Comparison of ENCODE assay signal across 8 cellular contexts in genomic region chr14:23237772-23238594, GRCh38. TPM values are rescaled to one million over a fixed set of nuclear protein-coding genes. Genes with fewer than 3 reads are reported as not detected.
DNase-seq lines count a peak whose midpoint lies in the region; ATAC-seq and TF ChIP-seq lines count a peak whose summit lies in the region.

Gene RNF212B, plus strand, starts transcription at chr14:23237936. Its CDS starts 2,410 bp downstream, at chr14:23240346.

- intact Hi-C loops in activated CD8-positive, alpha-beta T cell treated with anti-CD3 and anti-CD28 coated beads for 36 hours (cut with micrococcal nuclease), result no loop called here
- intact Hi-C loops in lower leg skin (cut with DNase I; ENCODE audit: low total_unique reads), result no loop called here

- H3K27ac Mint-ChIP-seq in activated CD8-positive, alpha-beta T cell treated with anti-CD3 and anti-CD28 coated beads for 36 hours, result no peak within 1 kb of the TSS

- peak within 1 kb of the TSS; percentile 56 for H3K4me3 Mint-ChIP-seq in activated CD8-positive, alpha-beta T cell treated with anti-CD3 and anti-CD28 coated beads for 36 hours

- no peak within 1 kb of the TSS for H3K4me2 ChIP-seq in DND-41 (ENCODE audit: insufficient read depth, low read length)

- no peak for TF ChIP-seq POLR2A in lower leg skin (IDR thresholded peaks at IDR 0.05)

- no peak within 1 kb of the TSS for H3K4me3 ChIP-seq in DND-41 (ENCODE audit: low read depth in 1 of 2, low read length in 2 of 2)
- peak within 1 kb of the TSS; percentile 14 for H3K4me3 ChIP-seq in ectodermal cell (ENCODE audit: insufficient read depth, low read depth, low read length)
- H3K4me3 ChIP-seq in lower leg skin (ENCODE audit: low read depth, poor library complexity, severe bottlenecking), result no peak within 1 kb of the TSS

- TF ChIP-seq CTCF in DND-41 (IDR thresholded peaks at IDR 0.05; ENCODE audit: borderline replicate concordance, extremely low read depth, low read length, poor library complexity, severe bottlenecking) (no peak), lower leg skin (IDR thresholded peaks at IDR 0.05) (no peak)
- TF ChIP-seq CTCF in activated CD8-positive, alpha-beta T cell treated with anti-CD3 and anti-CD28 coated beads for 36 hours (IDR thresholded peaks at IDR 0.05), result no peak

- no peak within 1 kb of the TSS for H3K9ac ChIP-seq in DND-41 (ENCODE audit: low read depth, low read length)

- peaks cover 4% of the 10 kb centered on the region for H3K4me1 Mint-ChIP-seq in activated CD8-positive, alpha-beta T cell treated with anti-CD3 and anti-CD28 coated beads for 36 hours (ENCODE audit: low read depth)

- POLR2A ChIA-PET in activated CD8-positive, alpha-beta T cell treated with anti-CD3 and anti-CD28 coated beads for 36 hours (lab: Charles Lee), result interaction anchor here (0.5 kb wide), 1 partner anchor 197 kb away, joined by 3 read pairs; the partner anchor contains the start of gene MYH7

- CTCF ChIA-PET in activated CD8-positive, alpha-beta T cell treated with anti-CD3 and anti-CD28 coated beads for 36 hours (lab: Charles Lee), result interaction anchor here (1.2 to 2.2 kb wide), 4 partner anchors 27 to 169 kb away, joined by 3 to 6 read pairs (median 4); no protein-coding TSS in a partner anchor

- H3K79me2 ChIP-seq in DND-41 (ENCODE audit: insufficient read depth, low read length), result no peaks in the 10 kb centered on the region

- no peaks in the 10 kb centered on the region for H3K36me3 Mint-ChIP-seq in activated CD8-positive, alpha-beta T cell treated with anti-CD3 and anti-CD28 coated beads for 36 hours (ENCODE audit: low read depth)

- H3K9me3 Mint-ChIP-seq in activated CD8-positive, alpha-beta T cell treated with anti-CD3 and anti-CD28 coated beads for 36 hours, result no peaks in the 10 kb centered on the region

- no peak for ATAC-seq in DND-41 (ENCODE audit: insufficient read depth, low read depth)
- peak; percentile 56 for ATAC-seq in HG03097 (IDR thresholded peaks at IDR 0.05; ENCODE audit: low FRiP score, unreplicated experiment)
- peak; percentile 100 for ATAC-seq in activated CD8-positive, alpha-beta T cell treated with anti-CD3 and anti-CD28 coated beads for 36 hours

- no peaks in the 10 kb centered on the region for H4K20me1 ChIP-seq in DND-41 (ENCODE audit: insufficient read depth, low read length)

- H3K9me3 ChIP-seq in DND-41 (ENCODE audit: insufficient read depth, low read length, severe bottlenecking) (no peaks in the 10 kb centered on the region), ectodermal cell (ENCODE audit: control insufficient read depth, low read length) (no peaks in the 10 kb centered on the region)

- H3K27ac ChIP-seq in DND-41 (ENCODE audit: low read length) (no peak within 1 kb of the TSS), ectodermal cell (ENCODE audit: insufficient read depth, low read depth, low read length, poor library complexity, severe bottlenecking) (no peak within 1 kb of the TSS)

- peak; percentile 8 for DNase-seq in DND-41
- peak; percentile 77 for DNase-seq in NCI-H748 treated with DMSO at 0.1 percent for 48 hours (lab: John Stamatoyannopoulos, UW)
- peak; percentile 95 for DNase-seq in activated CD8-positive, alpha-beta T cell treated with anti-CD3 and anti-CD28 coated beads for 36 hours
- DNase-seq in lower leg skin (ENCODE audit: low spot score in 2 of 2), result peak; percentile 88 to 96
- peak; percentile 87 to 91 for DNase-seq in stimulated activated CD4-positive, alpha-beta T cell treated with anti-CD3 and anti-CD28 coated beads, Interleukin-2, amount 100 ng/mL, for 48 hours
- DNase-seq in KG1 (lab: John Stamatoyannopoulos, UW), result no peak

- peaks cover 6% of the 10 kb centered on the region for H3K27me3 Mint-ChIP-seq in activated CD8-positive, alpha-beta T cell treated with anti-CD3 and anti-CD28 coated beads for 36 hours

- H3K36me3 ChIP-seq in DND-41 (ENCODE audit: insufficient read depth, low read length), result no peaks in the 10 kb centered on the region
- no peaks in the 10 kb centered on the region for H3K36me3 ChIP-seq in ectodermal cell (ENCODE audit: control insufficient read depth, insufficient read depth, low read length)

- H3K27me3 ChIP-seq in DND-41 (ENCODE audit: insufficient read depth, low read length, poor library complexity) (peaks cover 4% of the 10 kb centered on the region), ectodermal cell (ENCODE audit: control insufficient read depth, insufficient read depth, low read length, poor library complexity, severe bottlenecking) (no peaks in the 10 kb centered on the region)

- 37% methylated on average over 39 of the region's 39 CpGs for WGBS in ectodermal cell, 2 experiments
- WGBS in lower leg skin, 2 donors, result 27 to 29% methylated on average over 39 of the region's 39 CpGs

- no peaks in the 10 kb centered on the region for H3K4me1 ChIP-seq in DND-41 (ENCODE audit: insufficient read depth, low read length)
- H3K4me1 ChIP-seq in ectodermal cell (ENCODE audit: control insufficient read depth, insufficient read depth, low read length), result peaks cover 6% of the 10 kb centered on the region

- no peak within 1 kb of the TSS for H2AFZ ChIP-seq in DND-41 (ENCODE audit: low read depth, low read length)

RNA-seq across cellular contexts. Expression of gene RNF212B, which starts in this region (rescaled TPM):
- total RNA-seq in activated CD8-positive, alpha-beta T cell treated with anti-CD3 and anti-CD28 coated beads for 36 hours, result not detected
- polyA plus RNA-seq in ectodermal cell (2013, experiment 1 of 4), result not detected
- polyA plus RNA-seq in ectodermal cell (2013, experiment 2 of 4), result 0.28 TPM
- not detected for polyA plus RNA-seq in ectodermal cell (2013, experiment 3 of 4)
- not detected for polyA plus RNA-seq in ectodermal cell (2013, experiment 4 of 4)
- under 1 TPM in 1 of 4 donors, not detected in 3; 0.59 TPM for total RNA-seq in lower leg skin

Comparison
In these comparisons a context has a peak if more than half of its experiments do, and no peak if none do; other contexts are left out.
1. Peak in DNase-seq and ATAC-seq in activated CD8-positive, alpha-beta T cell treated with anti-CD3 and anti-CD28 coated beads for 36 hours; RNA of the gene not detected or under 1 TPM.
2. Peak in DNase-seq in lower leg skin; RNA of the gene not detected or under 1 TPM.